In the genomic region with DNA sequence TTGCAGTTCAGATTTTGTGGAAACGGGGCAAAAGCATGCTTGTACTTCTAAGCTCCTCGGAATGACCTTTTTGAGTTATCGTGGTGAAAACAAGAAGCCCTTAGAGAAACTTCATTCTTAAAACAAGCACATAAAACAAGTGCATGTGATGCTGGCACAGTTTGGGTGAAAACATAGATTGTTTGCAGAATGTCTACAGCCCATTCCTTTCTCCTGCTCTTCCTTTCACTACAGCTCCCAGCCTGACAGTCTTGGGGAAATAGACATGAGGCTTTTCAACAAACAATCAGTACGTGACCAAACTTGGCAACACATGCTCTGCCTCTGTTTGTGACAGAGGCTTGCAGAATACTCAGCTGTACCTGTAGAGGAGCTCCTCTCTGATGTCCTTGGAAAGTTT, we compare ENCODE assay signal across 25 cellular contexts.
DNase-seq lines count a peak whose midpoint lies in the region; ATAC-seq, FAIRE-seq and TF ChIP-seq lines count a peak whose summit lies in the region.
"Had no signal": no experiment of that assay in that cellular context is flagged by ENCODE, and none has a peak within 500 bp of the region (broad histone marks: within the 10 kb centered on the region; RNA-seq: fewer than 3 reads in every experiment).

No MANE protein-coding gene starts in this region.

- WGBS in HepG2 (ENCODE audit: low lambda C conversion rate): 92% methylated on average over 4 of the region's 4 CpGs

- no peaks in the 10 kb centered on the region for H4K20me1 ChIP-seq in HepG2 (ENCODE audit: insufficient read depth, low read length)

- no TSS peak for BruUV-seq in HepG2 (replicated peaks; lab: Mats Ljungman, UMichigan)

- H3K27ac ChIP-seq in HEK293 (ENCODE audit: extremely low read depth, low read depth, low read length) (no peak overlapping the region), VCaP (peak overlapping the region; percentile 85), HepG2 (ENCODE audit: extremely low read length, insufficient read depth, low read length) (no peak overlapping the region)
- H3K27ac ChIP-seq: 22Rv1, GM23248, SK-N-MC had no signal

- no peaks in the 10 kb centered on the region for H3K79me2 ChIP-seq in HepG2 (ENCODE audit: insufficient read depth, low read length)

- DNase-seq in DMS79 treated with DMSO at 0.1 percent for 48 hours (lab: John Stamatoyannopoulos, UW) (peak; percentile 29), DMS79 (lab: John Stamatoyannopoulos, UW) (no peak), HepG2 (ENCODE audit: low spot score) (peak; percentile 18)
- no peak for DNase-seq in activated CD4-positive, alpha-beta T cell treated with anti-CD3 and anti-CD28 coated beads, Interleukin-2, amount 50 U/mL, for 1 hour
- DNase-seq: AML-193; COR-L47; DMS 273 treated with DMSO at 0.1 percent for 48 hours; GF-D8; GM23248; HCEC 1CT; MV-4-11; NCI-H187; NCI-H345; NCI-H526 treated with DMSO at 0.1 percent for 48 hours; NK-92 treated with Interleukin-12 subunit alpha and Interleukin-12 subunit beta, amount 100 ng/mL, for 24 hours; Right ventricle myocardium superior had no signal

- in situ Hi-C loops in HepG2 (cut with HindIII; ENCODE audit: extremely low pct_ligation_motif_present, low pct_unique_long_range_greater_than_20kb): no loop called here

- H3K27me3 ChIP-seq in HepG2 (ENCODE audit: control insufficient read depth in 1 of 2, insufficient read depth in 2 of 2, low read length in 2 of 2): no peaks in the 10 kb centered on the region

- intact Hi-C loops in HepG2 (cut with micrococcal nuclease; ENCODE audit: unreplicated experiment): no loop called here

- no peak overlapping the region for H3K4me2 ChIP-seq in HepG2 (ENCODE audit: low read depth, low read length)

- POLR2A ChIA-PET in HEK293 (lab: Yijun Ruan, JAX) (no interaction called here), HepG2 (lab: Yijun Ruan, JAX) (no interaction called here)

- no peak for TF ChIP-seq EP300 in HepG2 (IDR thresholded peaks at IDR 0.05; ENCODE audit: low read depth in 2 of 2, low read length in 2 of 2)
- TF ChIP-seq EP300 in HepG2 (CRISPR knock-in tag; IDR thresholded peaks at IDR 0.05; ENCODE audit: borderline replicate concordance): no peak

- H3K4me1 ChIP-seq in HEK293 (ENCODE audit: control insufficient read depth, insufficient read depth, low read length): no peaks in the 10 kb centered on the region; the same call in 1 of the 2 replicates
- peaks cover 21% of the 10 kb centered on the region for H3K4me1 ChIP-seq in HepG2 (ENCODE audit: insufficient read depth, low read length)

- H3K9ac ChIP-seq in HepG2 (ENCODE audit: insufficient read depth, low read depth, low read length): no peak overlapping the region
- H3K9ac ChIP-seq: GM23248 had no signal

- H2AFZ ChIP-seq in HepG2 (ENCODE audit: low read length): no peak overlapping the region
- H2AFZ ChIP-seq: GM23248 had no signal

- TF ChIP-seq POLR2A in HepG2 (IDR thresholded peaks at IDR 0.05; ENCODE audit: insufficient read depth in 1 of 2, low read depth in 2 of 2, low read length in 2 of 2): no peak

- peak; percentile 18 for FAIRE-seq in HepG2 (lab: Jason Lieb, UNC)
- FAIRE-seq: GM12878, K562, RCC 7860 had no signal

- ATAC-seq in HepG2: peak; percentile 32; the same call in 1 of the 3 replicates
- ATAC-seq in GM18909 (IDR thresholded peaks at IDR 0.05; ENCODE audit: poor library complexity, unreplicated experiment): no peak
- no peak for ATAC-seq in HG02852 (IDR thresholded peaks at IDR 0.05; ENCODE audit: unreplicated experiment)
- ATAC-seq: GM12878, K562 had no signal

- no peak overlapping the region for H3K4me3 ChIP-seq in HEK293 (ENCODE audit: low read depth, low read length)
- H3K4me3 ChIP-seq in HepG2 (replicated peaks in 1 of 3; ENCODE audit: insufficient read depth in 1 of 3, low read depth in 2 of 3, low read length in 3 of 3): no peak overlapping the region
- H3K4me3 ChIP-seq: GM12878, GM23248, K562, SK-N-MC had no signal

- TF ChIP-seq CTCF in HEK293 (tag by site-specific recombination; IDR thresholded peaks at IDR 0.05) (no peak), VCaP (conservative IDR thresholded peaks at IDR 0.05) (no peak; the same call in 1 of the 2 replicates), HepG2 (CRISPR knock-in tag; IDR thresholded peaks at IDR 0.05) (no peak)

- peaks cover 0 to 5% of the 10 kb centered on the region in 2 experiments; a peak in 1 of 3 replicates for H3K36me3 ChIP-seq in HEK293 (ENCODE audit: control insufficient read depth in 2 of 2, insufficient read depth in 1 of 2, low read length in 2 of 2)
- peaks cover 5 to 25% of the 10 kb centered on the region in 2 experiments; a peak in 4 of 5 replicates for H3K36me3 ChIP-seq in HepG2 (replicated peaks in 1 of 2; ENCODE audit: control insufficient read depth in 1 of 2, insufficient read depth in 2 of 2, low read length in 2 of 2)

- CTCF ChIA-PET in HEK293 (lab: Yijun Ruan, JAX) (no interaction called here), HepG2 (lab: Yijun Ruan, JAX; ENCODE audit: low intra/inter-chr PET ratio, low total read pairs) (no interaction called here)

- no peaks in the 10 kb centered on the region for H3K9me3 ChIP-seq in HEK293 (ENCODE audit: control insufficient read depth, insufficient read depth, low read depth, low read length)
- no peaks in the 10 kb centered on the region for H3K9me3 ChIP-seq in HepG2 (ENCODE audit: low read length)

- no peak for TF ChIP-seq RAD21 in HepG2 (CRISPR knock-in tag; IDR thresholded peaks at IDR 0.05)

TF ChIP-seq in HEK293, 187 proteins besides CTCF, POLR2A, EP300 and RAD21:
- no peak for TF ChIP-seq SCRT1 (tag by site-specific recombination; IDR thresholded peaks at IDR 0.05; ENCODE audit: borderline replicate concordance)
- TF ChIP-seq PRDM1 (tag by site-specific recombination; IDR thresholded peaks at IDR 0.05): peak; percentile 55

TF ChIP-seq in HepG2, 621 proteins besides CTCF, POLR2A, EP300 and RAD21 (continues in another document):
- TF ChIP-seq HNF1B (CRISPR knock-in tag; IDR thresholded peaks at IDR 0.05): no peak
- TF ChIP-seq TCF7L2 (IDR thresholded peaks at IDR 0.05; ENCODE audit: low read depth, low read length): no peak
- TF ChIP-seq PAWR (CRISPR knock-in tag; IDR thresholded peaks at IDR 0.05; ENCODE audit: borderline replicate concordance): no peak
- no peak for TF ChIP-seq SIX4 (CRISPR knock-in tag; IDR thresholded peaks at IDR 0.05)
- no peak for TF ChIP-seq ZNF510 (CRISPR knock-in tag; IDR thresholded peaks at IDR 0.05; ENCODE audit: low read depth)
- TF ChIP-seq, protein P1, sequence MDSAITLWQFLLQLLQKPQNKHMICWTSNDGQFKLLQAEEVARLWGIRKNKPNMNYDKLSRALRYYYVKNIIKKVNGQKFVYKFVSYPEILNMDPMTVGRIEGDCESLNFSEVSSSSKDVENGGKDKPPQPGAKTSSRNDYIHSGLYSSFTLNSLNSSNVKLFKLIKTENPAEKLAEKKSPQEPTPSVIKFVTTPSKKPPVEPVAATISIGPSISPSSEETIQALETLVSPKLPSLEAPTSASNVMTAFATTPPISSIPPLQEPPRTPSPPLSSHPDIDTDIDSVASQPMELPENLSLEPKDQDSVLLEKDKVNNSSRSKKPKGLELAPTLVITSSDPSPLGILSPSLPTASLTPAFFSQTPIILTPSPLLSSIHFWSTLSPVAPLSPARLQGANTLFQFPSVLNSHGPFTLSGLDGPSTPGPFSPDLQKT (CRISPR knock-in tag; IDR thresholded peaks at IDR 0.05; ENCODE audit: borderline replicate concordance): no peak
- no peak for TF ChIP-seq PHB2 (IDR thresholded peaks at IDR 0.05; ENCODE audit: partially characterized antibody)
- no peak for TF ChIP-seq ZNF790 (CRISPR knock-in tag; IDR thresholded peaks at IDR 0.05; ENCODE audit: borderline replicate concordance)
- no peak for TF ChIP-seq NR2F1 (CRISPR knock-in tag; IDR thresholded peaks at IDR 0.05)
- TF ChIP-seq FOXJ3 (CRISPR knock-in tag; IDR thresholded peaks at IDR 0.05; ENCODE audit: borderline replicate concordance): no peak
- TF ChIP-seq ZSCAN22 (CRISPR knock-in tag; IDR thresholded peaks at IDR 0.05): no peak
- no peak for TF ChIP-seq KLF16 (CRISPR knock-in tag; IDR thresholded peaks at IDR 0.05)
- no peak for TF ChIP-seq GPBP1L1 (CRISPR knock-in tag; IDR thresholded peaks at IDR 0.05)
- TF ChIP-seq MZF1 (CRISPR knock-in tag; IDR thresholded peaks at IDR 0.05; ENCODE audit: borderline replicate concordance): no peak
- no peak for TF ChIP-seq SMARCC2 (IDR thresholded peaks at IDR 0.05)
- TF ChIP-seq ZNF121 (CRISPR knock-in tag; IDR thresholded peaks at IDR 0.05): no peak
- no peak for TF ChIP-seq SMARCE1 (IDR thresholded peaks at IDR 0.05; ENCODE audit: borderline replicate concordance)
- TF ChIP-seq TRIM24 (CRISPR knock-in tag; IDR thresholded peaks at IDR 0.05): no peak
- no peak for TF ChIP-seq SIX1 (CRISPR knock-in tag; IDR thresholded peaks at IDR 0.05; ENCODE audit: borderline replicate concordance)

Comparison
In these comparisons a context has a peak if more than half of its experiments do, and no peak if none do; other contexts are left out.
1. DNase-seq: peak in DMS79 treated with DMSO at 0.1 percent for 48 hours (single experiment) and HepG2 (single experiment); none in DMS79 (single experiment) and activated CD4-positive, alpha-beta T cell treated with anti-CD3 and anti-CD28 coated beads, Interleukin-2, amount 50 U/mL, for 1 hour (single experiment).